Comparison of ENCODE assay signal across 2 cellular contexts in genomic region chr2:99512081-99512480, GRCh38.
A peak's percentile ranks its signal among the peaks of the same experiment; 100 is the strongest.
TF ChIP-seq lines count a peak whose summit lies in the region.

No MANE protein-coding gene starts in this region.

TF ChIP-seq in SK-N-SH treated with all-trans-retinoic acid at 6 μM for 48 hours, 23 proteins besides CTCF, POLR2A, EP300 and RAD21:
- TF ChIP-seq GLIS3 (CRISPR knock-in tag; IDR thresholded peaks at IDR 0.05): no peak
- no peak for TF ChIP-seq ZFP3 (CRISPR knock-in tag; IDR thresholded peaks at IDR 0.05)
- no peak for TF ChIP-seq ARNTL (CRISPR knock-in tag; IDR thresholded peaks at IDR 0.05; ENCODE audit: borderline replicate concordance, low read depth)
- TF ChIP-seq ISL1 (CRISPR knock-in tag; IDR thresholded peaks at IDR 0.05): peak; percentile 72

TF ChIP-seq in SK-N-SH, 30 proteins besides CTCF, POLR2A, EP300 and RAD21:
- TF ChIP-seq MAX (IDR thresholded peaks at IDR 0.05; ENCODE audit: low read depth): no peak
- TF ChIP-seq RCOR1 (IDR thresholded peaks at IDR 0.05; ENCODE audit: low read length): no peak
- no peak for TF ChIP-seq MXI1 (IDR thresholded peaks at IDR 0.05; ENCODE audit: low read depth, low read length)
- TF ChIP-seq EZH2phosphoT487 (IDR thresholded peaks at IDR 0.05; ENCODE audit: borderline replicate concordance, low read depth): no peak
- TF ChIP-seq CHD2 (IDR thresholded peaks at IDR 0.05; ENCODE audit: low read length, partially characterized antibody): no peak
- no peak for TF ChIP-seq GATA2 (CRISPR knock-in tag; IDR thresholded peaks at IDR 0.05)
- no peak for TF ChIP-seq USF2 (IDR thresholded peaks at IDR 0.05; ENCODE audit: borderline replicate concordance, low read depth, low read length)
- TF ChIP-seq YY1 (IDR thresholded peaks at IDR 0.05; ENCODE audit: low read depth): no peak
- no peak for TF ChIP-seq POLR2AphosphoS5 (IDR thresholded peaks at IDR 0.05; ENCODE audit: low read depth, low read length)
- TF ChIP-seq FOXM1 (IDR thresholded peaks at IDR 0.05; ENCODE audit: low read depth): no peak
- no peak for TF ChIP-seq TCF12 (IDR thresholded peaks at IDR 0.05)
- TF ChIP-seq RXRA (IDR thresholded peaks at IDR 0.05; ENCODE audit: borderline replicate concordance, low read depth): no peak
- TF ChIP-seq USF1 (IDR thresholded peaks at IDR 0.05; ENCODE audit: borderline replicate concordance, low read depth): no peak
- TF ChIP-seq PBX3 (IDR thresholded peaks at IDR 0.05): no peak
- no peak for TF ChIP-seq REST (IDR thresholded peaks at IDR 0.05; ENCODE audit: low read depth, low read length)
- TF ChIP-seq JUND (IDR thresholded peaks at IDR 0.05): no peak
